10 cellular contexts compared by ENCODE assay signal in genomic region chr12:49091836-49092085, GRCh38. TPM values are rescaled to one million over a fixed set of nuclear protein-coding genes. Genes with fewer than 3 reads are reported as not detected.
DNase-seq lines count a peak whose midpoint lies in the region; FAIRE-seq and TF ChIP-seq lines count a peak whose summit lies in the region.
"Had no signal": no experiment of that assay in that cellular context is flagged by ENCODE, and none has a peak within 500 bp of the region (broad histone marks: within the 10 kb centered on the region; RNA-seq: fewer than 3 reads in every experiment).

No MANE protein-coding gene starts in this region.

- H3K9ac ChIP-seq in HUES64 (ENCODE audit: low read depth, low read length) (no peak overlapping the region), endothelial cell of umbilical vein (replicated peaks; ENCODE audit: extremely low read depth, insufficient read depth, low read length) (peak overlapping the region; percentile 32)

- 3% methylated on average over 14 of the region's 14 CpGs for WGBS in HUES64
- 5 to 8% (median 5%) methylated on average over 14 of the region's 14 CpGs for WGBS in ovary, 3 donors

- H4K20me1 ChIP-seq in endothelial cell of umbilical vein (replicated peaks; ENCODE audit: control insufficient read depth, extremely low read depth, insufficient read depth, low read length), result no peaks in the 10 kb centered on the region

- intact Hi-C loops in endothelial cell of umbilical vein (cut with micrococcal nuclease) (no loop called here), ovary (cut with DNase I) (loop anchor here in 2 of 4 donors (5.0 to 10.0 kb wide), 2 partner anchors 141 to 143 kb away; no protein-coding TSS in a partner anchor)

- H3K4me3 ChIP-seq in BJ (ENCODE audit: low read depth, low read length), result peak overlapping the region; percentile 17
- peak overlapping the region; percentile 45 for H3K4me3 ChIP-seq in HUES64 (ENCODE audit: low read length)
- H3K4me3 ChIP-seq in endothelial cell of umbilical vein (replicated peaks in 1 of 3; ENCODE audit: insufficient read depth in 1 of 3, low read depth in 1 of 3, low read length in 3 of 3), result peak overlapping the region in 2 of 3 experiments; percentile 17 to 29
- H3K4me3 ChIP-seq in ovary, result peak overlapping the region; percentile 1

- no peaks in the 10 kb centered on the region for H3K9me1 ChIP-seq in endothelial cell of umbilical vein (replicated peaks; ENCODE audit: control insufficient read depth, extremely low read depth, insufficient read depth, low read length)

- DNase-seq in BJ (ENCODE audit: low read depth), result no peak
- DNase-seq in endothelial cell of umbilical vein (ENCODE audit: low read depth, low spot score), result no peak
- no peak for DNase-seq in ovary
- DNase-seq in stimulated activated CD8-positive, alpha-beta memory T cell treated with anti-CD3 and anti-CD28 coated beads, Interleukin-4, amount 100 ng/mL, for 48 hours, result no peak
- DNase-seq in COR-L47 (lab: John Stamatoyannopoulos, UW), result no peak
- no peak for DNase-seq in activated naive CD4-positive, alpha-beta T cell treated with anti-CD3 and anti-CD28 coated beads, Interleukin-2, amount 50 U/mL, for 16 hours
- DNase-seq in stimulated activated CD4-positive, alpha-beta T cell treated with anti-CD3 and anti-CD28 coated beads, Interleukin-1b, Interleukin-23, amount 100 ng/mL, for 48 hours, result no peak
- DNase-seq: NCI-H1092 treated with DMSO at 0.1 percent for 48 hours had no signal

- no peak for TF ChIP-seq POLR2A in endothelial cell of umbilical vein (IDR thresholded peaks at IDR 0.05; ENCODE audit: low read depth, low read length)
- no peak for TF ChIP-seq POLR2A in ovary (IDR thresholded peaks at IDR 0.05)

- H3K9me3 ChIP-seq in HUES64 (ENCODE audit: insufficient read depth, low read depth, low read length) (no peaks in the 10 kb centered on the region), endothelial cell of umbilical vein (replicated peaks; ENCODE audit: control insufficient read depth, insufficient read depth, low read length) (no peaks in the 10 kb centered on the region), ovary (no peaks in the 10 kb centered on the region)

- no peak for FAIRE-seq in endothelial cell of umbilical vein (lab: Jason Lieb, UNC)
- FAIRE-seq: G401.6 had no signal

- CTCF ChIA-PET in BJ (lab: Yijun Ruan, JAX), result interaction anchor here (0.7 to 4.7 kb wide), 15 partner anchors 9 to 148 kb away, joined by 3 to 33 read pairs (median 4); partner anchors contain the start of gene LMBR1L
- CTCF ChIA-PET in endothelial cell of umbilical vein (lab: Charles Lee), result interaction anchor here (0.9 to 11.7 kb wide), 18 partner anchors 10 to 143 kb away, joined by 3 to 179 read pairs (median 8); partner anchors contain the start of genes LMBR1L, RHEBL1 and TUBA1B

- no peak overlapping the region for H3K27ac ChIP-seq in HUES64 (ENCODE audit: low read depth, low read length)
- peak overlapping the region; percentile 29 for H3K27ac ChIP-seq in endothelial cell of umbilical vein (ENCODE audit: insufficient read depth, low read depth, low read length)
- no peak overlapping the region for H3K27ac ChIP-seq in ovary

- no peaks in the 10 kb centered on the region for H3K79me2 ChIP-seq in endothelial cell of umbilical vein (ENCODE audit: control insufficient read depth, insufficient read depth, low read length)

- H3K36me3 ChIP-seq in BJ (ENCODE audit: control insufficient read depth, insufficient read depth, low read length) (no peaks in the 10 kb centered on the region), HUES64 (ENCODE audit: insufficient read depth, low read length) (0 out of 2 replicates have a peak, but pooled peaks cover under 1% of the 10 kb centered on the region), endothelial cell of umbilical vein (ENCODE audit: control insufficient read depth in 2 of 2, extremely low read depth in 1 of 2, insufficient read depth in 2 of 2, low read length in 2 of 2) (peaks cover 0 to 1% of the 10 kb centered on the region in 2 experiments), ovary (no peaks in the 10 kb centered on the region)

- POLR2A ChIA-PET in BJ (lab: Charles Lee), result no interaction called here
- POLR2A ChIA-PET in endothelial cell of umbilical vein (lab: Charles Lee), result interaction anchor here (0.5 to 4.2 kb wide), 4 partner anchors 19 to 146 kb away, joined by 3 to 25 read pairs (median 4); partner anchors contain the start of genes LMBR1L and TUBA1B

- peaks cover 17% of the 10 kb centered on the region for H3K27me3 ChIP-seq in BJ (ENCODE audit: control insufficient read depth, insufficient read depth, low read length)
- H3K27me3 ChIP-seq in HUES64 (ENCODE audit: insufficient read depth, low read length), result peaks cover 90% of the 10 kb centered on the region
- no peaks in the 10 kb centered on the region for H3K27me3 ChIP-seq in endothelial cell of umbilical vein (ENCODE audit: control insufficient read depth in 2 of 2, insufficient read depth in 2 of 2, low read length in 2 of 2)
- peaks cover 3% of the 10 kb centered on the region for H3K27me3 ChIP-seq in ovary

- H3K4me1 ChIP-seq in HUES64 (ENCODE audit: insufficient read depth, low read length) (peaks cover 21% of the 10 kb centered on the region), endothelial cell of umbilical vein (ENCODE audit: control insufficient read depth, extremely low read depth, insufficient read depth, low read length) (peaks cover 55% of the 10 kb centered on the region), ovary (ENCODE audit: insufficient read depth) (peaks cover 13% of the 10 kb centered on the region)

- no peak for TF ChIP-seq CTCF in BJ (IDR thresholded peaks at IDR 0.05; ENCODE audit: insufficient read depth, low read depth, low read length)
- no peak for TF ChIP-seq CTCF in endothelial cell of umbilical vein (IDR thresholded peaks at IDR 0.05; ENCODE audit: extremely low read depth in 1 of 2, insufficient read depth in 1 of 2, low read depth in 1 of 2, low read length in 2 of 2)
- no peak for TF ChIP-seq CTCF in ovary (IDR thresholded peaks at IDR 0.05)

- H3K4me2 ChIP-seq in endothelial cell of umbilical vein (ENCODE audit: insufficient read depth, low read length), result peak overlapping the region; percentile 85

- no TSS peak for BruUV-seq in endothelial cell of umbilical vein (replicated peaks; lab: Mats Ljungman, UMichigan)

- dilution Hi-C loops in endothelial cell of umbilical vein (cut with MboI; ENCODE audit: extremely low pct_ligation_motif_present, low sequenced_read_pairs), result no loop called here

- TF ChIP-seq EP300 in ovary (IDR thresholded peaks at IDR 0.05), result no peak

- H2AFZ ChIP-seq in endothelial cell of umbilical vein (ENCODE audit: low read depth, low read length), result peak overlapping the region; percentile 48

RNA-seq across cellular contexts. Expression of gene DHH, which starts 2.8 kb away (rescaled TPM):
- polyA plus RNA-seq in BJ (2011; rRNA removed), result not detected in 2 replicates
- polyA minus RNA-seq in BJ (2011; rRNA and poly(A)+ RNA removed), result 0.21 TPM in 1 of 2 replicates, not detected in the other
- polyA plus RNA-seq in HUES64 (2013, experiment 1 of 2), result not detected
- not detected for polyA plus RNA-seq in HUES64 (2013, experiment 2 of 2)
- 3.3 and 3.9 TPM in 2 replicates for total RNA-seq in endothelial cell of umbilical vein
- 2.9 and 4.2 TPM in 2 replicates for polyA plus RNA-seq in endothelial cell of umbilical vein
- polyA plus RNA-seq in endothelial cell of umbilical vein (2011; cell fraction: cytosol; rRNA removed), result 1.7 and 3.0 TPM in 2 replicates
- 1.4 and 1.8 TPM in 2 replicates for polyA plus RNA-seq in endothelial cell of umbilical vein (2011; cell fraction: nucleus; rRNA removed)
- 1.7 and 2.6 TPM in 2 replicates for polyA plus RNA-seq in endothelial cell of umbilical vein (2012)
- 1.5 and 3.0 TPM in 2 replicates for polyA minus RNA-seq in endothelial cell of umbilical vein
- polyA minus RNA-seq in endothelial cell of umbilical vein (2011; cell fraction: cytosol; rRNA and poly(A)+ RNA removed), result not detected
- 1.3 and 1.5 TPM in 2 replicates for polyA minus RNA-seq in endothelial cell of umbilical vein (2011; cell fraction: nucleus; rRNA and poly(A)+ RNA removed)
- 1 to 10 TPM in 1 of 7 donors, under 1 TPM in 6; 0.20 to 1.1 (median 0.45) TPM for total RNA-seq in ovary
- polyA plus RNA-seq in ovary, result 1 to 10 TPM; 1.0 to 1.4 TPM

RNA-seq across cellular contexts. Expression of gene LMBR1L, which starts 18.9 kb away (rescaled TPM):
- polyA plus RNA-seq in BJ (2011; rRNA removed) (37.2 and 63.1 TPM in 2 replicates), endothelial cell of umbilical vein (78.3 and 99.1 TPM in 2 replicates), ovary (10 to 100 TPM; 63.8 to 65.7 TPM)
- 51.2 and 61.6 TPM in 2 replicates for polyA minus RNA-seq in BJ (2011; rRNA and poly(A)+ RNA removed)
- 28.1 TPM for polyA plus RNA-seq in HUES64 (2013, experiment 1 of 2)
- 38.3 TPM for polyA plus RNA-seq in HUES64 (2013, experiment 2 of 2)
- total RNA-seq in endothelial cell of umbilical vein (92.8 and 106 TPM in 2 replicates), ovary (10 to 100 TPM; 66.3 to 95.8 (median 69.5) TPM)
- 41.6 and 57.0 TPM in 2 replicates for polyA plus RNA-seq in endothelial cell of umbilical vein (2011; cell fraction: cytosol; rRNA removed)
- polyA plus RNA-seq in endothelial cell of umbilical vein (2011; cell fraction: nucleus; rRNA removed), result 340 and 481 TPM in 2 replicates
- 78.3 and 84.6 TPM in 2 replicates for polyA plus RNA-seq in endothelial cell of umbilical vein (2012)
- 172 and 185 TPM in 2 replicates for polyA minus RNA-seq in endothelial cell of umbilical vein
- polyA minus RNA-seq in endothelial cell of umbilical vein (2011; cell fraction: cytosol; rRNA and poly(A)+ RNA removed), result 5.4 TPM
- 110 and 154 TPM in 2 replicates for polyA minus RNA-seq in endothelial cell of umbilical vein (2011; cell fraction: nucleus; rRNA and poly(A)+ RNA removed)

RNA-seq across cellular contexts. Expression of gene RHEBL1, which starts 22.0 kb away (rescaled TPM):
- polyA plus RNA-seq in BJ (2011; rRNA removed), result 0.82 and 1.3 TPM in 2 replicates
- polyA minus RNA-seq in BJ (2011; rRNA and poly(A)+ RNA removed), result 0.57 and 0.62 TPM in 2 replicates
- polyA plus RNA-seq in HUES64 (2013, experiment 1 of 2), result 4.0 TPM
- 3.9 TPM for polyA plus RNA-seq in HUES64 (2013, experiment 2 of 2)
- 2.3 and 2.6 TPM in 2 replicates for total RNA-seq in endothelial cell of umbilical vein
- polyA plus RNA-seq in endothelial cell of umbilical vein, result 2.2 and 2.7 TPM in 2 replicates
- polyA plus RNA-seq in endothelial cell of umbilical vein (2011; cell fraction: cytosol; rRNA removed), result 1.7 and 2.1 TPM in 2 replicates
- polyA plus RNA-seq in endothelial cell of umbilical vein (2011; cell fraction: nucleus; rRNA removed), result 1.6 and 2.2 TPM in 2 replicates
- 2.0 and 2.6 TPM in 2 replicates for polyA plus RNA-seq in endothelial cell of umbilical vein (2012)
- polyA minus RNA-seq in endothelial cell of umbilical vein, result 1.5 TPM in 1 of 2 replicates, not detected in the other
- polyA minus RNA-seq in endothelial cell of umbilical vein (2011; cell fraction: cytosol; rRNA and poly(A)+ RNA removed), result 2.7 TPM
- polyA minus RNA-seq in endothelial cell of umbilical vein (2011; cell fraction: nucleus; rRNA and poly(A)+ RNA removed), result 0.63 TPM in 1 of 2 replicates, not detected in the other
- total RNA-seq in ovary, result under 1 TPM in 5 of 7 donors, not detected in 2; 0.18 to 0.60 (median 0.34) TPM
- 1 to 10 TPM in 1 of 2 donors, under 1 TPM in 1; 1.00 to 1.2 TPM for polyA plus RNA-seq in ovary

RNA-seq across cellular contexts. Expression of gene KMT2D, which starts 31.2 kb away (rescaled TPM):
- 8.2 and 9.7 TPM in 2 replicates for polyA plus RNA-seq in BJ (2011; rRNA removed)
- polyA minus RNA-seq in BJ (2011; rRNA and poly(A)+ RNA removed), result 19.1 and 25.5 TPM in 2 replicates
- polyA plus RNA-seq in HUES64 (2013, experiment 1 of 2), result 23.6 TPM
- 25.5 TPM for polyA plus RNA-seq in HUES64 (2013, experiment 2 of 2)
- total RNA-seq in endothelial cell of umbilical vein, result 106 and 120 TPM in 2 replicates
- polyA plus RNA-seq in endothelial cell of umbilical vein, result 11.5 and 15.1 TPM in 2 replicates
- 23.2 and 26.0 TPM in 2 replicates for polyA plus RNA-seq in endothelial cell of umbilical vein (2011; cell fraction: cytosol; rRNA removed)
- polyA plus RNA-seq in endothelial cell of umbilical vein (2011; cell fraction: nucleus; rRNA removed), result 85.9 and 110 TPM in 2 replicates
- 40.1 and 45.3 TPM in 2 replicates for polyA plus RNA-seq in endothelial cell of umbilical vein (2012)
- polyA minus RNA-seq in endothelial cell of umbilical vein, result 46.9 and 49.0 TPM in 2 replicates
- polyA minus RNA-seq in endothelial cell of umbilical vein (2011; cell fraction: cytosol; rRNA and poly(A)+ RNA removed), result 31.9 TPM
- 43.5 and 55.7 TPM in 2 replicates for polyA minus RNA-seq in endothelial cell of umbilical vein (2011; cell fraction: nucleus; rRNA and poly(A)+ RNA removed)
- total RNA-seq in ovary, result 10 to 100 TPM; 28.3 to 97.0 (median 79.1) TPM
- polyA plus RNA-seq in ovary, result 10 to 100 TPM; 35.5 to 51.8 TPM

RNA-seq across cellular contexts. Expression of gene TUBA1B, which starts 39.4 kb away (rescaled TPM):
- polyA plus RNA-seq in BJ (2011; rRNA removed) (2,513 and 3,601 TPM in 2 replicates), endothelial cell of umbilical vein (5,362 and 5,535 TPM in 2 replicates), ovary (100 to 1,000 TPM; 281 to 705 TPM)
- 1,200 and 2,134 TPM in 2 replicates for polyA minus RNA-seq in BJ (2011; rRNA and poly(A)+ RNA removed)
- polyA plus RNA-seq in HUES64 (2013, experiment 1 of 2), result 2,373 TPM
- 2,516 TPM for polyA plus RNA-seq in HUES64 (2013, experiment 2 of 2)
- total RNA-seq in endothelial cell of umbilical vein (2,228 and 2,245 TPM in 2 replicates), ovary (100 to 1,000 TPM; 326 to 647 (median 340) TPM)
- polyA plus RNA-seq in endothelial cell of umbilical vein (2011; cell fraction: cytosol; rRNA removed), result 3,501 and 4,863 TPM in 2 replicates
- polyA plus RNA-seq in endothelial cell of umbilical vein (2011; cell fraction: nucleus; rRNA removed), result 1,748 and 1,873 TPM in 2 replicates
- polyA plus RNA-seq in endothelial cell of umbilical vein (2012), result 1,739 and 2,630 TPM in 2 replicates
- polyA minus RNA-seq in endothelial cell of umbilical vein, result 3,873 and 4,381 TPM in 2 replicates
- 1,513 TPM for polyA minus RNA-seq in endothelial cell of umbilical vein (2011; cell fraction: cytosol; rRNA and poly(A)+ RNA removed)
- 672 and 794 TPM in 2 replicates for polyA minus RNA-seq in endothelial cell of umbilical vein (2011; cell fraction: nucleus; rRNA and poly(A)+ RNA removed)
